In genomic region chr15:48233246-48233645, GRCh38 we compare ENCODE assay signal across 39 cellular contexts. TPM values are rescaled to one million over a fixed set of nuclear protein-coding genes. Genes with fewer than 3 reads are reported as not detected.
"Had no signal": no experiment of that assay in that cellular context is flagged by ENCODE, and none has a peak within 500 bp of the region (broad histone marks: within the 10 kb centered on the region; RNA-seq: fewer than 3 reads in every experiment).

No MANE protein-coding gene starts in this region.

- H3K4me1 ChIP-seq: adrenal gland, ascending aorta, esophagus squamous epithelium, heart left ventricle had no signal

- ATAC-seq: activated CD4-positive, alpha-beta T cell treated with anti-CD3 and anti-CD28 coated beads for 36 hours; activated CD8-positive, alpha-beta memory T cell treated with anti-CD3 and anti-CD28 coated beads, Interleukin-2, amount 10 ng/mL, durations not matched to agents 7 days and 5 days; activated CD8-positive, alpha-beta T cell treated with anti-CD3 and anti-CD28 coated beads, Interleukin-2, amount 10 ng/mL, durations not matched to agents 7 days and 5 days; activated naive CD8-positive, alpha-beta T cell treated with anti-CD3 and anti-CD28 coated beads, Interleukin-2, amount 50 U/mL, for 24 hours; effector memory CD8-positive, alpha-beta T cell; heart left ventricle; T-helper 17 cell had no signal

- H3K9me3 ChIP-seq: adrenal gland, ascending aorta, esophagus squamous epithelium, heart left ventricle had no signal

- FAIRE-seq: colon, frontal cortex had no signal

- DNase-seq: activated CD4-positive, alpha-beta memory T cell treated with anti-CD3 and anti-CD28 coated beads for 36 hours; activated CD4-positive, alpha-beta T cell treated with anti-CD3 and anti-CD28 coated beads for 36 hours; activated CD4-positive, alpha-beta T cell treated with anti-CD3 and anti-CD28 coated beads, Interleukin-2, amount 10 ng/mL, durations not matched to agents 24 days and 14 days; activated CD4-positive, CD25-positive, alpha-beta regulatory T cell; activated CD4-positive, CD25-positive, alpha-beta regulatory T cell treated with anti-CD3 and anti-CD28 coated beads, Interleukin-2, amount 50 U/mL, for 72 hours; activated CD8-positive, alpha-beta memory T cell treated with anti-CD3 and anti-CD28 coated beads, Interleukin-2, amount 10 ng/mL, durations not matched to agents 7 days and 5 days; activated CD8-positive, alpha-beta memory T cell treated with anti-CD3 and anti-CD28 coated beads, Interleukin-2, amount 50 U/mL, for 4 hours; activated CD8-positive, alpha-beta T cell treated with anti-CD3 and anti-CD28 coated beads, Interleukin-2, amount 10 ng/mL, durations not matched to agents 7 days and 5 days; activated effector memory CD4-positive, alpha-beta T cell treated with anti-CD3 and anti-CD28 coated beads, Interleukin-2, amount 50 U/mL, for 16 hours; activated naive CD4-positive, alpha-beta T cell treated with anti-CD3 and anti-CD28 coated beads for 36 hours; activated naive CD8-positive, alpha-beta T cell treated with anti-CD3 and anti-CD28 coated beads for 36 hours; activated naive CD8-positive, alpha-beta T cell treated with anti-CD3 and anti-CD28 coated beads, Interleukin-2, amount 50 U/mL, for 24 hours; activated T-cell treated with anti-CD3 and anti-CD28 coated beads, Interleukin-2, amount 50 U/mL, for 1 hour; activated T-cell treated with anti-CD3 and anti-CD28 coated beads, Interleukin-2, amount 50 U/mL, for 48 hours; adrenal gland; brain microvascular endothelial cell; cortex of kidney; dermis blood vessel endothelial cell; effector CD4-positive, alpha-beta T cell; effector memory CD8-positive, alpha-beta T cell; esophagus squamous epithelium; glutamatergic neuron; heart left ventricle; T-helper 1 cell; T-helper 17 cell; T1000 had no signal

- H3K27me3 ChIP-seq: adrenal gland, ascending aorta, brain microvascular endothelial cell, esophagus squamous epithelium had no signal

- H3K27ac ChIP-seq: adrenal gland, ascending aorta, brain microvascular endothelial cell, epithelial cell of prostate, esophagus squamous epithelium, heart left ventricle had no signal

- H3K36me3 ChIP-seq: adrenal gland, ascending aorta, brain microvascular endothelial cell, esophagus squamous epithelium, heart left ventricle had no signal

- H3K4me3 ChIP-seq: adrenal gland, ascending aorta, esophagus squamous epithelium, heart left ventricle had no signal

RNA-seq across cellular contexts. Expression of gene SLC12A1, which starts 27.1 kb away (rescaled TPM):
- total RNA-seq: activated CD4-positive, alpha-beta memory T cell treated with anti-CD3 and anti-CD28 coated beads for 36 hours; activated CD4-positive, alpha-beta T cell treated with anti-CD3 and anti-CD28 coated beads for 36 hours; activated CD4-positive, alpha-beta T cell treated with anti-CD3 and anti-CD28 coated beads, Interleukin-2, amount 10 ng/mL, durations not matched to agents 24 days and 14 days; activated CD8-positive, alpha-beta memory T cell treated with anti-CD3 and anti-CD28 coated beads for 36 hours; activated CD8-positive, alpha-beta memory T cell treated with anti-CD3 and anti-CD28 coated beads, Interleukin-2, amount 10 ng/mL, durations not matched to agents 7 days and 5 days; activated CD8-positive, alpha-beta T cell treated with anti-CD3 and anti-CD28 coated beads, Interleukin-2, amount 10 ng/mL, durations not matched to agents 7 days and 5 days; activated naive CD4-positive, alpha-beta T cell treated with anti-CD3 and anti-CD28 coated beads for 36 hours; activated naive CD8-positive, alpha-beta T cell treated with anti-CD3 and anti-CD28 coated beads for 36 hours; activated T-helper 1 cell treated with anti-CD3 and anti-CD28 coated beads, Interleukin-12 subunit alpha, Interleukin-12 subunit beta, Interleukin-2, Interleukin-4 antibody, amounts not matched to agents 30 ng/mL and 10 ng/mL and 1 ng/mL, durations not matched to agents 14 hours and 24 hours and 36 hours; activated T-helper 2 cell treated with anti-CD3 and anti-CD28 coated beads, Interferon-gamma antibody, Interleukin-2, Interleukin-4, amounts not matched to agents 10 μg/mL and 5 μg/mL and 100 μg/mL, durations not matched to agents 14 hours and 24 hours and 36 hours; ascending aorta; bronchial epithelial cell; cardiac septum; chondrocyte; esophagus squamous epithelium; fibroblast of lung; fibroblast of villous mesenchyme; heart left ventricle; T-helper 17 cell had no signal
- polyA plus RNA-seq: esophagus, fibroblast of lung, heart left ventricle had no signal

RNA-seq across cellular contexts. Expression of gene CTXN2, which starts 41.8 kb away (rescaled TPM):
- total RNA-seq: activated CD4-positive, alpha-beta memory T cell treated with anti-CD3 and anti-CD28 coated beads for 36 hours; activated CD8-positive, alpha-beta memory T cell treated with anti-CD3 and anti-CD28 coated beads for 36 hours; activated CD8-positive, alpha-beta memory T cell treated with anti-CD3 and anti-CD28 coated beads, Interleukin-2, amount 10 ng/mL, durations not matched to agents 7 days and 5 days; activated CD8-positive, alpha-beta T cell treated with anti-CD3 and anti-CD28 coated beads, Interleukin-2, amount 10 ng/mL, durations not matched to agents 7 days and 5 days; activated naive CD4-positive, alpha-beta T cell treated with anti-CD3 and anti-CD28 coated beads for 36 hours; activated naive CD8-positive, alpha-beta T cell treated with anti-CD3 and anti-CD28 coated beads for 36 hours; activated T-helper 1 cell treated with anti-CD3 and anti-CD28 coated beads, Interleukin-12 subunit alpha, Interleukin-12 subunit beta, Interleukin-2, Interleukin-4 antibody, amounts not matched to agents 30 ng/mL and 10 ng/mL and 1 ng/mL, durations not matched to agents 14 hours and 24 hours and 36 hours; adrenal gland; ascending aorta; bronchial epithelial cell; cardiac septum; chondrocyte; dermis blood vessel endothelial cell; esophagus squamous epithelium; fibroblast of lung; fibroblast of villous mesenchyme; heart left ventricle; T-helper 17 cell had no signal
- polyA plus RNA-seq: esophagus, fibroblast of lung, heart left ventricle had no signal
